In the genomic region with DNA sequence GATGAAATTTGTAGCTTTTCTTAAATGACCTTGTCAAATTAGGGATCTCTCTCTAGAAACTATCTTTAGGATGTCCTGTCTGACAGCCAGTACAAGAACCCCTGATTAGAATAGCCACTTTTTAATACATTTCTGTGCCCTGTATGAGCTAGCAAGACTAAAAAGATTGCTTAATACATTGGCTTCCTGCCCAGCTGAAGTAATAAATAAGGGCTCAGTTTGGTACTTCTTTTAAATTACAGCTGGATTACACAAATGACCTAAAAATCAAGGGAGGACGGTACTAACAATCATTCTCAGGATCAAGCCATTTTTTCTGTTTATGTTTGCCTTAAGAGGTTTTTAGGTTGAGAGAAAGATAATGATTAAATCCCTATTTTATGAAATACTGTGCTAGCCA, we compare ENCODE assay signal across 11 cellular contexts. TPM values are rescaled to one million over a fixed set of nuclear protein-coding genes. Genes with fewer than 3 reads are reported as not detected.
DNase-seq lines count a peak whose midpoint lies in the region; ATAC-seq, FAIRE-seq and TF ChIP-seq lines count a peak whose summit lies in the region.
"Had no signal": no experiment of that assay in that cellular context is flagged by ENCODE, and none has a peak within 500 bp of the region (broad histone marks: within the 10 kb centered on the region; RNA-seq: fewer than 3 reads in every experiment).

No MANE protein-coding gene starts in this region.

- FAIRE-seq in RCC 7860 (lab: Jason Lieb, UNC) = no peak

- no peak overlapping the region for H3K27ac ChIP-seq in heart right ventricle
- H3K27ac ChIP-seq in coronary artery = no peak overlapping the region
- H3K27ac ChIP-seq: C4-2B had no signal

- peak; percentile 65 for ATAC-seq in Right ventricle myocardium inferior
- no peak for ATAC-seq in heart right ventricle

- 46 to 63% methylated on average over 1 of the region's 1 CpG for WGBS in heart right ventricle, 2 donors

- DNase-seq in Right ventricle myocardium inferior (ENCODE audit: missing footprints) = no peak
- DNase-seq in heart right ventricle = no peak
- DNase-seq in NCI-H69 (lab: John Stamatoyannopoulos, UW) = peak; percentile 17
- DNase-seq in fibroblast of gingiva (ENCODE audit: low read depth) = peak; percentile 80
- peak; percentile 7 for DNase-seq in smooth muscle cell of the brain vasculature (ENCODE audit: low read depth, low spot score)
- DNase-seq in GM19240 (ENCODE audit: insufficient read length, low spot score) = no peak
- DNase-seq in coronary artery (ENCODE audit: low spot score) = no peak
- DNase-seq in RCC 7860 (ENCODE audit: low spot score) = no peak
- DNase-seq: activated T-cell treated with anti-CD3 and anti-CD28 coated beads, Interleukin-2, amount 50 U/mL, for 1 hour; nephron progenitor cell had no signal

- H3K4me3 ChIP-seq in heart right ventricle (no peak overlapping the region), coronary artery (no peak overlapping the region)

- TF ChIP-seq CTCF in heart right ventricle (IDR thresholded peaks at IDR 0.05) (no peak), coronary artery (IDR thresholded peaks at IDR 0.05) (no peak)

- H3K4me1 ChIP-seq in heart right ventricle = no peaks in the 10 kb centered on the region

- peaks cover 0 to 11% (median 0%) of the 10 kb centered on the region in 7 donors for H3K27me3 ChIP-seq in heart right ventricle

- H3K9me3 ChIP-seq in heart right ventricle = no peaks in the 10 kb centered on the region

- no peaks in the 10 kb centered on the region for H3K36me3 ChIP-seq in heart right ventricle

- intact Hi-C loops in Right ventricle myocardium inferior (cut with DNase I) = no loop called here
- intact Hi-C loops in heart right ventricle (cut with DNase I) = no loop called here

RNA-seq across cellular contexts. Expression of gene OLA1, which starts 11.6 kb away (rescaled TPM):
- total RNA-seq in Right ventricle myocardium inferior = 75.5 TPM
- total RNA-seq in heart right ventricle = 10 to 100 TPM; 64.5 to 85.2 (median 73.3) TPM
- polyA plus RNA-seq in heart right ventricle = 10 to 100 TPM; 23.7 to 81.7 TPM

Comparison
In these comparisons a context has a peak if more than half of its experiments do, and no peak if none do; other contexts are left out.
1. DNase-seq: peak in NCI-H69 (single experiment), fibroblast of gingiva (single experiment) and smooth muscle cell of the brain vasculature (single experiment); none in Right ventricle myocardium inferior (single experiment), heart right ventricle (0 of 2), GM19240 (single experiment), coronary artery (single experiment) and RCC 7860 (single experiment).